1 cellular context compared by ENCODE assay signal in genomic region chr6:30101939-30102700, GRCh38.
TF ChIP-seq lines count a peak whose summit lies in the region.

No MANE protein-coding gene starts in this region.

TF ChIP-seq in HepG2, 621 proteins besides CTCF, POLR2A, EP300 and RAD21 (continued from another document and continues in another):
- TF ChIP-seq CHD2 (IDR thresholded peaks at IDR 0.05; ENCODE audit: low read depth, low read length), result no peak
- peak; percentile 80 for TF ChIP-seq MIXL1 (CRISPR knock-in tag; IDR thresholded peaks at IDR 0.05)
- peak; percentile 82 for TF ChIP-seq PHF8 (CRISPR knock-in tag; IDR thresholded peaks at IDR 0.05)
- TF ChIP-seq GATA4 (IDR thresholded peaks at IDR 0.05; ENCODE audit: borderline replicate concordance, low read depth), result peak; percentile 80; the same call in 1 of the 2 replicates
- TF ChIP-seq NBN (conservative IDR thresholded peaks at IDR 0.05), result no peak
- TF ChIP-seq ZNF274 (CRISPR knock-in tag; IDR thresholded peaks at IDR 0.05), result peak; percentile 67; the same call in 1 of the 2 replicates
- no peak; the same call in none of the 2 replicates for TF ChIP-seq ZBTB43 (CRISPR knock-in tag; conservative IDR thresholded peaks at IDR 0.05)
- peak; percentile 44; the same call in 1 of the 2 replicates for TF ChIP-seq ZNF136 (CRISPR knock-in tag; IDR thresholded peaks at IDR 0.05; ENCODE audit: low read depth)
- peak; percentile 60; the same call in 1 of the 2 replicates for TF ChIP-seq MYC (CRISPR knock-in tag; IDR thresholded peaks at IDR 0.05; ENCODE audit: borderline replicate concordance)
- no peak for TF ChIP-seq ZNF101 (CRISPR knock-in tag; IDR thresholded peaks at IDR 0.05; ENCODE audit: borderline replicate concordance, low read depth)
- no peak for TF ChIP-seq TBL1XR1 (IDR thresholded peaks at IDR 0.05; ENCODE audit: borderline replicate concordance, low read length, partially characterized antibody)
- 0 out of 2 replicates have a peak, but pooled peaks have one; percentile 15 for TF ChIP-seq GZF1 (CRISPR knock-in tag; IDR thresholded peaks at IDR 0.05)
- peak; percentile 32; the same call in 1 of the 2 replicates for TF ChIP-seq TBX2 (CRISPR knock-in tag; IDR thresholded peaks at IDR 0.05; ENCODE audit: borderline replicate concordance)
- no peak for TF ChIP-seq ZNF225 (CRISPR knock-in tag; IDR thresholded peaks at IDR 0.05)
- 0 out of 2 replicates have a peak, but pooled peaks have one; percentile 5 for TF ChIP-seq ZNF34 (CRISPR knock-in tag; IDR thresholded peaks at IDR 0.05; ENCODE audit: borderline replicate concordance)
- no peak for TF ChIP-seq ZNF205 (CRISPR knock-in tag; IDR thresholded peaks at IDR 0.05)
- TF ChIP-seq YY1 (IDR thresholded peaks at IDR 0.05; ENCODE audit: insufficient read depth, insufficient replicate concordance, low read depth, low read length), result peak; percentile 68
- TF ChIP-seq MYPOP (CRISPR knock-in tag; IDR thresholded peaks at IDR 0.05), result peak; percentile 74
- TF ChIP-seq ZNF629 (CRISPR knock-in tag; conservative IDR thresholded peaks at IDR 0.05), result peak; percentile 14; the same call in 1 of the 2 replicates
- peak; percentile 48 for TF ChIP-seq ZNF446 (CRISPR knock-in tag; IDR thresholded peaks at IDR 0.05)
- peak; percentile 92 for TF ChIP-seq ZGPAT (CRISPR knock-in tag; IDR thresholded peaks at IDR 0.05)
- TF ChIP-seq, protein P1, sequence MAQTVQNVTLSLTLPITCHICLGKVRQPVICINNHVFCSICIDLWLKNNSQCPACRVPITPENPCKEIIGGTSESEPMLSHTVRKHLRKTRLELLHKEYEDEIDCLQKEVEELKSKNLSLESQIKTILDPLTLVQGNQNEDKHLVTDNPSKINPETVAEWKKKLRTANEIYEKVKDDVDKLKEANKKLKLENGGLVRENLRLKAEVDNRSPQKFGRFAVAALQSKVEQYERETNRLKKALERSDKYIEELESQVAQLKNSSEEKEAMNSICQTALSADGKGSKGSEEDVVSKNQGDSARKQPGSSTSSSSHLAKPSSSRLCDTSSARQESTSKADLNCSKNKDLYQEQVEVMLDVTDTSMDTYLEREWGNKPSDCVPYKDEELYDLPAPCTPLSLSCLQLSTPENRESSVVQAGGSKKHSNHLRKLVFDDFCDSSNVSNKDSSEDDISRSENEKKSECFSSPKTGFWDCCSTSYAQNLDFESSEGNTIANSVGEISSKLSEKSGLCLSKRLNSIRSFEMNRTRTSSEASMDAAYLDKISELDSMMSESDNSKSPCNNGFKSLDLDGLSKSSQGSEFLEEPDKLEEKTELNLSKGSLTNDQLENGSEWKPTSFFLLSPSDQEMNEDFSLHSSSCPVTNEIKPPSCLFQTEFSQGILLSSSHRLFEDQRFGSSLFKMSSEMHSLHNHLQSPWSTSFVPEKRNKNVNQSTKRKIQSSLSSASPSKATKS (CRISPR knock-in tag; IDR thresholded peaks at IDR 0.05), result no peak
- no peak for TF ChIP-seq RFX1 (IDR thresholded peaks at IDR 0.05)
- TF ChIP-seq PAX8 (CRISPR knock-in tag; IDR thresholded peaks at IDR 0.05; ENCODE audit: borderline replicate concordance), result no peak
- TF ChIP-seq ZNF10 (CRISPR knock-in tag; IDR thresholded peaks at IDR 0.05; ENCODE audit: borderline replicate concordance, low read depth), result 0 out of 2 replicates have a peak, but pooled peaks have one; percentile 83
- TF ChIP-seq PRDM4 (CRISPR knock-in tag; IDR thresholded peaks at IDR 0.05; ENCODE audit: borderline replicate concordance), result no peak
- TF ChIP-seq ZNF780A (CRISPR knock-in tag; IDR thresholded peaks at IDR 0.05), result no peak
- 0 out of 2 replicates have a peak, but pooled peaks have one; percentile 17 for TF ChIP-seq ARID2 (CRISPR knock-in tag; IDR thresholded peaks at IDR 0.05; ENCODE audit: borderline replicate concordance)
- TF ChIP-seq ZNF776 (CRISPR knock-in tag; IDR thresholded peaks at IDR 0.05), result no peak
- peak; percentile 23; the same call in 1 of the 2 replicates for TF ChIP-seq KDM4B (CRISPR knock-in tag; IDR thresholded peaks at IDR 0.05)
- TF ChIP-seq, protein P2, sequence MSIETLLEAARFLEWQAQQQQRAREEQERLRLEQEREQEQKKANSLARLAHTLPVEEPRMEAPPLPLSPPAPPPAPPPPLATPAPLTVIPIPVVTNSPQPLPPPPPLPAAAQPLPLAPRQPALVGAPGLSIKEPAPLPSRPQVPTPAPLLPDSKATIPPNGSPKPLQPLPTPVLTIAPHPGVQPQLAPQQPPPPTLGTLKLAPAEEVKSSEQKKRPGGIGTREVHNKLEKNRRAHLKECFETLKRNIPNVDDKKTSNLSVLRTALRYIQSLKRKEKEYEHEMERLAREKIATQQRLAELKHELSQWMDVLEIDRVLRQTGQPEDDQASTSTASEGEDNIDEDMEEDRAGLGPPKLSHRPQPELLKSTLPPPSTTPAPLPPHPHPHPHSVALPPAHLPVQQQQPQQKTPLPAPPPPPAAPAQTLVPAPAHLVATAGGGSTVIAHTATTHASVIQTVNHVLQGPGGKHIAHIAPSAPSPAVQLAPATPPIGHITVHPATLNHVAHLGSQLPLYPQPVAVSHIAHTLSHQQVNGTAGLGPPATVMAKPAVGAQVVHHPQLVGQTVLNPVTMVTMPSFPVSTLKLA (IDR thresholded peaks at IDR 0.05), result no peak
- TF ChIP-seq, protein P3, sequence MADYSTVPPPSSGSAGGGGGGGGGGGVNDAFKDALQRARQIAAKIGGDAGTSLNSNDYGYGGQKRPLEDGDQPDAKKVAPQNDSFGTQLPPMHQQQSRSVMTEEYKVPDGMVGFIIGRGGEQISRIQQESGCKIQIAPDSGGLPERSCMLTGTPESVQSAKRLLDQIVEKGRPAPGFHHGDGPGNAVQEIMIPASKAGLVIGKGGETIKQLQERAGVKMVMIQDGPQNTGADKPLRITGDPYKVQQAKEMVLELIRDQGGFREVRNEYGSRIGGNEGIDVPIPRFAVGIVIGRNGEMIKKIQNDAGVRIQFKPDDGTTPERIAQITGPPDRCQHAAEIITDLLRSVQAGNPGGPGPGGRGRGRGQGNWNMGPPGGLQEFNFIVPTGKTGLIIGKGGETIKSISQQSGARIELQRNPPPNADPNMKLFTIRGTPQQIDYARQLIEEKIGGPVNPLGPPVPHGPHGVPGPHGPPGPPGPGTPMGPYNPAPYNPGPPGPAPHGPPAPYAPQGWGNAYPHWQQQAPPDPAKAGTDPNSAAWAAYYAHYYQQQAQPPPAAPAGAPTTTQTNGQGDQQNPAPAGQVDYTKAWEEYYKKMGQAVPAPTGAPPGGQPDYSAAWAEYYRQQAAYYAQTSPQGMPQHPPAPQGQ (CRISPR knock-in tag; IDR thresholded peaks at IDR 0.05; ENCODE audit: borderline replicate concordance), result no peak
- no peak; the same call in 1 of the 2 replicates for TF ChIP-seq ZNF709 (CRISPR knock-in tag; IDR thresholded peaks at IDR 0.05)
- TF ChIP-seq HOXA5 (CRISPR knock-in tag; IDR thresholded peaks at IDR 0.05), result 0 out of 2 replicates have a peak, but pooled peaks have one; percentile 33
- peak; percentile 67 for TF ChIP-seq BCL6 (CRISPR knock-in tag; IDR thresholded peaks at IDR 0.05)
- TF ChIP-seq ZNF343 (CRISPR knock-in tag; IDR thresholded peaks at IDR 0.05), result peak; percentile 97; the same call in 1 of the 2 replicates
- TF ChIP-seq RBM39 (IDR thresholded peaks at IDR 0.05; ENCODE audit: low read depth, low read length, poor library complexity, severe bottlenecking), result peak; percentile 70
- TF ChIP-seq IKZF1 (IDR thresholded peaks at IDR 0.05), result no peak
- no peak for TF ChIP-seq ZNF713 (CRISPR knock-in tag; IDR thresholded peaks at IDR 0.05)
- TF ChIP-seq NFYC (CRISPR knock-in tag; IDR thresholded peaks at IDR 0.05), result no peak
- no peak for TF ChIP-seq ZNF282 (IDR thresholded peaks at IDR 0.05; ENCODE audit: partially characterized antibody)
- peak; percentile 84; the same call in 1 of the 2 replicates for TF ChIP-seq ZNF124 (CRISPR knock-in tag; IDR thresholded peaks at IDR 0.05)
- no peak for TF ChIP-seq BHLHE40 (IDR thresholded peaks at IDR 0.05; ENCODE audit: low read length)
- TF ChIP-seq NONO (IDR thresholded peaks at IDR 0.05), result no peak
- TF ChIP-seq NONO (CRISPR knock-in tag; conservative IDR thresholded peaks at IDR 0.05), result peak; percentile 26; the same call in 1 of the 2 replicates
- peak; percentile 48; the same call in 1 of the 2 replicates for TF ChIP-seq MED13 (CRISPR knock-in tag; IDR thresholded peaks at IDR 0.05)
- TF ChIP-seq SIN3A (IDR thresholded peaks at IDR 0.05; ENCODE audit: borderline replicate concordance, low read depth, low read length), result peak; percentile 87; the same call in 1 of the 2 replicates
- peak; percentile 87; the same call in 1 of the 2 replicates for TF ChIP-seq CAMTA2 (CRISPR knock-in tag; IDR thresholded peaks at IDR 0.05; ENCODE audit: borderline replicate concordance)
- peak; percentile 74 for TF ChIP-seq ZBTB38 (CRISPR knock-in tag; IDR thresholded peaks at IDR 0.05)
- no peak; the same call in 1 of the 2 replicates for TF ChIP-seq ATF3 (CRISPR knock-in tag; IDR thresholded peaks at IDR 0.05)
- no peak for TF ChIP-seq MAFG (CRISPR knock-in tag; IDR thresholded peaks at IDR 0.05)
- TF ChIP-seq, protein P4, sequence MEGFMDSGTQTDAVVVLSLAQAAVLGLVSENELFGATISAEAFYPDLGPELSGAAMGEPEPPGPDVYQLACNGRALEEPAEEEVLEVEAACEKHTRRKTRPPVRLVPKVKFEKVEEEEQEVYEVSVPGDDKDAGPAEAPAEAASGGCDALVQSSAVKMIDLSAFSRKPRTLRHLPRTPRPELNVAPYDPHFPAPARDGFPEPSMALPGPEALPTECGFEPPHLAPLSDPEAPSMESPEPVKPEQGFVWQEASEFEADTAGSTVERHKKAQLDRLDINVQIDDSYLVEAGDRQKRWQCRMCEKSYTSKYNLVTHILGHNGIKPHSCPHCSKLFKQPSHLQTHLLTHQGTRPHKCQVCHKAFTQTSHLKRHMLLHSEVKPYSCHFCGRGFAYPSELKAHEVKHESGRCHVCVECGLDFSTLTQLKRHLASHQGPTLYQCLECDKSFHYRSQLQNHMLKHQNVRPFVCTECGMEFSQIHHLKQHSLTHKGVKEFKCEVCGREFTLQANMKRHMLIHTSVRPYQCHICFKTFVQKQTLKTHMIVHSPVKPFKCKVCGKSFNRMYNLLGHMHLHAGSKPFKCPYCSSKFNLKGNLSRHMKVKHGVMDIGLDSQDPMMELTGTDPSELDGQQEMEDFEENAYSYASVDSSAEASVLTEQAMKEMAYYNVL (CRISPR knock-in tag; IDR thresholded peaks at IDR 0.05; ENCODE audit: borderline replicate concordance), result peak; percentile 89
- no peak for TF ChIP-seq ZMYM2 (CRISPR knock-in tag; IDR thresholded peaks at IDR 0.05)
